ENCODE assay signal across 12 cellular contexts in genomic region chr12:64080319-64081008, GRCh38.
DNase-seq lines count a peak whose midpoint lies in the region; ATAC-seq, FAIRE-seq and TF ChIP-seq lines count a peak whose summit lies in the region.
"Had no signal": no experiment of that assay in that cellular context is flagged by ENCODE, and none has a peak within 500 bp of the region (broad histone marks: within the 10 kb centered on the region; RNA-seq: fewer than 3 reads in every experiment).

No MANE protein-coding gene starts in this region.

- DNase-seq in A549 (ENCODE audit: low read depth in 1 of 2, low spot score in 1 of 2) (peak in 1 of 2 experiments; percentile 27), NCI-H2196 (lab: John Stamatoyannopoulos, UW; ENCODE audit: unreplicated experiment) (peak; percentile 48), mesothelial cell of epicardium (ENCODE audit: low spot score in 2 of 2, unreplicated experiment in 2 of 2) (no peak), NCI-H524 treated with DMSO at 0.1 percent for 48 hours (lab: John Stamatoyannopoulos, UW) (no peak), neural progenitor cell (ENCODE audit: low spot score) (no peak)
- no peak for DNase-seq in activated CD4-positive, alpha-beta memory T cell treated with anti-CD3 and anti-CD28 coated beads, Interleukin-2, amount 10 ng/mL, durations not matched to agents 7 days and 5 days
- DNase-seq: ACHN, DND-41, NCI-H1694 had no signal

- FAIRE-seq in A549 (lab: Jason Lieb, UNC) = peak; percentile 32

- H3K36me3 Mint-ChIP-seq in mesothelial cell of epicardium (peaks cover 4% of the 10 kb centered on the region), neural progenitor cell (peaks cover 12% of the 10 kb centered on the region)
- no peaks in the 10 kb centered on the region for H3K36me3 Mint-ChIP-seq in activated CD4-positive, alpha-beta memory T cell treated with anti-CD3 and anti-CD28 coated beads, Interleukin-2, amount 10 ng/mL, durations not matched to agents 7 days and 5 days (ENCODE audit: low read depth)

- no peak for TF ChIP-seq POLR2A in A549 (IDR thresholded peaks at IDR 0.05; ENCODE audit: low read length)

- WGBS in A549 (ENCODE audit: missing lambda C conversion rate) = 36% methylated on average over 7 of the region's 7 CpGs
- 44% methylated on average over 7 of the region's 7 CpGs for WGBS in esophagus, 2 donors

- no peak overlapping the region for H3K9ac ChIP-seq in neural progenitor cell

- H3F3A ChIP-seq in neural progenitor cell (ENCODE audit: low read depth) = no peaks in the 10 kb centered on the region

- no peak overlapping the region for H3K4me3 ChIP-seq in A549
- no peak overlapping the region for H3K4me3 ChIP-seq in esophagus (ENCODE audit: low read depth in 1 of 2, low read length in 2 of 2)
- H3K4me3 ChIP-seq in neural progenitor cell = no peak overlapping the region

- H3K4me1 Mint-ChIP-seq in mesothelial cell of epicardium = peaks cover 44% of the 10 kb centered on the region
- H3K4me1 Mint-ChIP-seq in neural progenitor cell = peaks cover 4% of the 10 kb centered on the region
- H3K4me1 Mint-ChIP-seq in activated CD4-positive, alpha-beta memory T cell treated with anti-CD3 and anti-CD28 coated beads, Interleukin-2, amount 10 ng/mL, durations not matched to agents 7 days and 5 days = no peaks in the 10 kb centered on the region

- CTCF ChIA-PET in A549 (lab: Yijun Ruan, JAX) = interaction anchor here (2.6 kb wide), 1 partner anchor 236 kb away, joined by 10 read pairs; the partner anchor contains the start of gene SRGAP1
- CTCF ChIA-PET in activated CD4-positive, alpha-beta memory T cell treated with anti-CD3 and anti-CD28 coated beads, Interleukin-2, amount 10 ng/mL, durations not matched to agents 7 days and 5 days (lab: Charles Lee) = no interaction called here

- no peaks in the 10 kb centered on the region for H3K27me3 ChIP-seq in esophagus (ENCODE audit: control insufficient read depth in 1 of 2, insufficient read depth in 2 of 2, low read length in 2 of 2)
- H3K27me3 ChIP-seq in neural progenitor cell = no peaks in the 10 kb centered on the region

- H3K36me3 ChIP-seq in esophagus (ENCODE audit: control insufficient read depth in 2 of 2, insufficient read depth in 2 of 2, low read length in 1 of 2) (no peaks in the 10 kb centered on the region), neural progenitor cell (no peaks in the 10 kb centered on the region)

- H2AFZ ChIP-seq in neural progenitor cell (replicated peaks) = no peak overlapping the region

- no peaks in the 10 kb centered on the region for H4K20me1 ChIP-seq in neural progenitor cell (ENCODE audit: low read depth)

- H3K79me2 ChIP-seq in neural progenitor cell (ENCODE audit: low read depth) = no peaks in the 10 kb centered on the region

- POLR2A ChIA-PET in A549 (lab: Yijun Ruan, JAX) = no interaction called here
- POLR2A ChIA-PET in activated CD4-positive, alpha-beta memory T cell treated with anti-CD3 and anti-CD28 coated beads, Interleukin-2, amount 10 ng/mL, durations not matched to agents 7 days and 5 days (lab: Charles Lee) = no interaction called here

- TF ChIP-seq EP300 in A549 (IDR thresholded peaks at IDR 0.05) = no peak

- ATAC-seq in A549 = peak in 1 of 2 experiments; percentile 40; a peak in 3 of 6 replicates
- no peak for ATAC-seq in HG02588 (IDR thresholded peaks at IDR 0.05; ENCODE audit: unreplicated experiment)

- H3K4me1 ChIP-seq in A549 (peaks cover 54% of the 10 kb centered on the region), esophagus (ENCODE audit: control insufficient read depth in 2 of 2, insufficient read depth in 2 of 2, low read length in 1 of 2) (peaks cover 3 to 4% of the 10 kb centered on the region in 2 donors), neural progenitor cell (no peaks in the 10 kb centered on the region)

- H3K27ac ChIP-seq in A549 = peak overlapping the region; percentile 40 to 71; a peak in 4 of 6 replicates
- peak overlapping the region; percentile 57 to 70 for H3K27ac ChIP-seq in esophagus (ENCODE audit: low read depth in 2 of 2, low read length in 1 of 2)
- H3K27ac ChIP-seq in neural progenitor cell = no peak overlapping the region

- H3K4me3 Mint-ChIP-seq in mesothelial cell of epicardium = no peak overlapping the region
- no peak overlapping the region for H3K4me3 Mint-ChIP-seq in neural progenitor cell
- H3K4me3 Mint-ChIP-seq in activated CD4-positive, alpha-beta memory T cell treated with anti-CD3 and anti-CD28 coated beads, Interleukin-2, amount 10 ng/mL, durations not matched to agents 7 days and 5 days = no peak overlapping the region
- H3K4me3 Mint-ChIP-seq: activated T-helper 1 cell treated with anti-CD3 and anti-CD28 coated beads, Interleukin-12 subunit alpha, Interleukin-12 subunit beta, Interleukin-2, Interleukin-4 antibody, amounts not matched to agents 30 ng/mL and 10 ng/mL and 1 ng/mL, durations not matched to agents 14 hours and 24 hours and 36 hours had no signal

- H3K9me3 Mint-ChIP-seq in mesothelial cell of epicardium = peaks cover 9% of the 10 kb centered on the region
- no peaks in the 10 kb centered on the region for H3K9me3 Mint-ChIP-seq in neural progenitor cell
- H3K9me3 Mint-ChIP-seq in activated CD4-positive, alpha-beta memory T cell treated with anti-CD3 and anti-CD28 coated beads, Interleukin-2, amount 10 ng/mL, durations not matched to agents 7 days and 5 days = no peaks in the 10 kb centered on the region
- H3K9me3 Mint-ChIP-seq: activated T-helper 1 cell treated with anti-CD3 and anti-CD28 coated beads, Interleukin-12 subunit alpha, Interleukin-12 subunit beta, Interleukin-2, Interleukin-4 antibody, amounts not matched to agents 30 ng/mL and 10 ng/mL and 1 ng/mL, durations not matched to agents 14 hours and 24 hours and 36 hours had no signal

- TF ChIP-seq CTCF in A549 (IDR thresholded peaks at IDR 0.05) = no peak
- TF ChIP-seq CTCF in mesothelial cell of epicardium (IDR thresholded peaks at IDR 0.05; ENCODE audit: unreplicated experiment) = no peak
- TF ChIP-seq CTCF in neural progenitor cell (IDR thresholded peaks at IDR 0.05) = no peak

- H3K4me2 ChIP-seq in A549 (peak overlapping the region; percentile 58), neural progenitor cell (no peak overlapping the region)

- H3K27me3 Mint-ChIP-seq in mesothelial cell of epicardium (ENCODE audit: low read depth) (no peaks in the 10 kb centered on the region), neural progenitor cell (ENCODE audit: insufficient read depth, low read depth) (no peaks in the 10 kb centered on the region)
- no peaks in the 10 kb centered on the region for H3K27me3 Mint-ChIP-seq in activated CD4-positive, alpha-beta memory T cell treated with anti-CD3 and anti-CD28 coated beads, Interleukin-2, amount 10 ng/mL, durations not matched to agents 7 days and 5 days

- H3K9me3 ChIP-seq in A549 = no peaks in the 10 kb centered on the region
- no peaks in the 10 kb centered on the region for H3K9me3 ChIP-seq in esophagus (ENCODE audit: control insufficient read depth in 2 of 2, insufficient read depth in 1 of 2, low read depth in 1 of 2, low read length in 1 of 2)
- no peaks in the 10 kb centered on the region for H3K9me3 ChIP-seq in neural progenitor cell (ENCODE audit: low read depth)

- no peak for TF ChIP-seq RAD21 in A549 (conservative IDR thresholded peaks at IDR 0.05 in 1 of 2, IDR thresholded peaks at IDR 0.05 in 1 of 2)

- peak overlapping the region; percentile 43 for H3K27ac Mint-ChIP-seq in mesothelial cell of epicardium
- no peak overlapping the region for H3K27ac Mint-ChIP-seq in neural progenitor cell
- no peak overlapping the region for H3K27ac Mint-ChIP-seq in activated CD4-positive, alpha-beta memory T cell treated with anti-CD3 and anti-CD28 coated beads, Interleukin-2, amount 10 ng/mL, durations not matched to agents 7 days and 5 days
- H3K27ac Mint-ChIP-seq: activated T-helper 1 cell treated with anti-CD3 and anti-CD28 coated beads, Interleukin-12 subunit alpha, Interleukin-12 subunit beta, Interleukin-2, Interleukin-4 antibody, amounts not matched to agents 30 ng/mL and 10 ng/mL and 1 ng/mL, durations not matched to agents 14 hours and 24 hours and 36 hours had no signal

TF ChIP-seq in A549, 52 proteins besides CTCF, POLR2A, EP300 and RAD21:
- no peak for TF ChIP-seq ZSCAN20 (CRISPR knock-in tag; IDR thresholded peaks at IDR 0.05)
- no peak for TF ChIP-seq MAX (IDR thresholded peaks at IDR 0.05)
- TF ChIP-seq HDAC2 (IDR thresholded peaks at IDR 0.05) = no peak
- no peak for TF ChIP-seq POLR2AphosphoS2 (conservative IDR thresholded peaks at IDR 0.05; ENCODE audit: low read length)
- TF ChIP-seq CBX8 (IDR thresholded peaks at IDR 0.05) = no peak
- TF ChIP-seq ELK1 (IDR thresholded peaks at IDR 0.05; ENCODE audit: low read depth, low read length) = no peak
- TF ChIP-seq NFE2L2 (conservative IDR thresholded peaks at IDR 0.05; ENCODE audit: low read length) = no peak
- TF ChIP-seq RCOR1 (IDR thresholded peaks at IDR 0.05; ENCODE audit: low read depth, low read length) = no peak
- TF ChIP-seq PHF8 (IDR thresholded peaks at IDR 0.05; ENCODE audit: borderline replicate concordance, low read depth) = no peak
- no peak for TF ChIP-seq FOSL2 (IDR thresholded peaks at IDR 0.05)
- TF ChIP-seq FOSL2 (CRISPR knock-in tag; IDR thresholded peaks at IDR 0.05) = no peak
- TF ChIP-seq HOXB13 (CRISPR knock-in tag; IDR thresholded peaks at IDR 0.05; ENCODE audit: low read depth) = no peak
- TF ChIP-seq BCL3 (IDR thresholded peaks at IDR 0.05) = no peak
- TF ChIP-seq JUN (IDR thresholded peaks at IDR 0.05) = no peak
